In genomic region chr1:243454328-243454997, GRCh38 we compare ENCODE assay signal across 22 cellular contexts.
A peak's percentile ranks its signal among the peaks of the same experiment; 100 is the strongest.
DNase-seq lines count a peak whose midpoint lies in the region; ATAC-seq and TF ChIP-seq lines count a peak whose summit lies in the region.
"Had no signal": no experiment of that assay in that cellular context is flagged by ENCODE, and none has a peak within 500 bp of the region (broad histone marks: within the 10 kb centered on the region; RNA-seq: fewer than 3 reads in every experiment).

No MANE protein-coding gene starts in this region.

- in situ Hi-C loops in mammary epithelial cell (cut with MboI; ENCODE audit: low sequenced_read_pairs in 2 of 2), result no loop called here

- no peaks in the 10 kb centered on the region for H3K4me1 Mint-ChIP-seq in MCF 10A (ENCODE audit: insufficient read depth, unreplicated experiment)
- H3K4me1 Mint-ChIP-seq in endodermal cell, result no peaks in the 10 kb centered on the region
- H3K4me1 Mint-ChIP-seq: CD4-positive, CD25-positive, alpha-beta regulatory T cell had no signal

- no peak overlapping the region for H3K4me3 Mint-ChIP-seq in MCF 10A (ENCODE audit: unreplicated experiment)
- no peak overlapping the region for H3K4me3 Mint-ChIP-seq in endodermal cell
- H3K4me3 Mint-ChIP-seq: CD4-positive, CD25-positive, alpha-beta regulatory T cell had no signal

- H3K27me3 ChIP-seq in breast epithelium (no peaks in the 10 kb centered on the region), mammary epithelial cell (ENCODE audit: insufficient read depth, low read length) (no peaks in the 10 kb centered on the region), endodermal cell (ENCODE audit: control insufficient read depth, insufficient read depth, low read length, poor library complexity, severe bottlenecking) (no peaks in the 10 kb centered on the region), dorsolateral prefrontal cortex (no peaks in the 10 kb centered on the region)
- H3K27me3 ChIP-seq: BE2C, Peyer's patch, SJSA1 had no signal

- H3K36me3 Mint-ChIP-seq in MCF 10A (ENCODE audit: insufficient read depth, unreplicated experiment), result peaks cover 40% of the 10 kb centered on the region
- H3K36me3 Mint-ChIP-seq in endodermal cell (ENCODE audit: low read depth), result no peaks in the 10 kb centered on the region

- H2AFZ ChIP-seq in mammary epithelial cell (ENCODE audit: low read depth, low read length), result peak overlapping the region; percentile 56

- H3K9me3 Mint-ChIP-seq in MCF 10A (ENCODE audit: unreplicated experiment), result no peaks in the 10 kb centered on the region
- no peaks in the 10 kb centered on the region for H3K9me3 Mint-ChIP-seq in endodermal cell
- H3K9me3 Mint-ChIP-seq: CD4-positive, CD25-positive, alpha-beta regulatory T cell had no signal

- no peaks in the 10 kb centered on the region for H3K79me2 ChIP-seq in mammary epithelial cell (ENCODE audit: insufficient read depth, low read length)

- intact Hi-C loops in MCF 10A (cut with micrococcal nuclease) (no loop called here), breast epithelium (cut with DNase I; ENCODE audit: low total_unique reads) (no loop called here), mammary epithelial cell (cut with micrococcal nuclease) (no loop called here), dorsolateral prefrontal cortex (cut with DNase I) (loop anchor here in 1 of 2 donors (5.0 kb wide), 1 partner anchor 37 kb away; no protein-coding TSS in a partner anchor)

- H3K27ac ChIP-seq in breast epithelium (no peak overlapping the region), mammary epithelial cell (ENCODE audit: insufficient read depth, low read depth, low read length) (no peak overlapping the region), endodermal cell (ENCODE audit: low read depth, low read length) (no peak overlapping the region), dorsolateral prefrontal cortex (peak overlapping the region in 26 of 59 donors; percentile 1 to 71 (median 32))
- H3K27ac ChIP-seq: Peyer's patch, SJSA1 had no signal

- POLR2A ChIA-PET in MCF 10A (lab: Yijun Ruan, JAX), result no interaction called here

- no peak for DNase-seq in MCF 10A (ENCODE audit: unreplicated experiment)
- no peak for DNase-seq in breast epithelium (ENCODE audit: low spot score in 2 of 2)
- DNase-seq in mammary epithelial cell, result peak; percentile 29
- DNase-seq in left lobe of liver (ENCODE audit: low spot score), result peak; percentile 81
- DNase-seq in endodermal cell, result no peak
- DNase-seq in dorsolateral prefrontal cortex, result no peak
- DNase-seq in SK-N-DZ (ENCODE audit: low spot score), result no peak
- DNase-seq in activated CD8-positive, alpha-beta memory T cell treated with anti-CD3 and anti-CD28 coated beads for 24 hours, result no peak
- DNase-seq: BE2C; CD4-positive, CD25-positive, alpha-beta regulatory T cell; COR-L47; DMS153; GDM1; NCI-H1417; NCI-H1930; NCI-H446 treated with DMSO at 0.1 percent for 48 hours; NCI-H748 treated with DMSO at 0.1 percent for 48 hours; NK-92 treated with Interleukin-12 subunit alpha and Interleukin-12 subunit beta, amount 100 ng/mL, for 24 hours; Peyer's patch had no signal

- H3K9ac ChIP-seq in mammary epithelial cell (ENCODE audit: insufficient read depth, low read length) (no peak overlapping the region), endodermal cell (ENCODE audit: extremely low read depth, low read length, poor library complexity, severe bottlenecking) (no peak overlapping the region)

- no peaks in the 10 kb centered on the region for H3K4me1 ChIP-seq in breast epithelium
- H3K4me1 ChIP-seq in mammary epithelial cell (ENCODE audit: insufficient read depth, low read length), result peaks cover 8% of the 10 kb centered on the region
- no peaks in the 10 kb centered on the region for H3K4me1 ChIP-seq in endodermal cell (ENCODE audit: control insufficient read depth, insufficient read depth, low read length)
- H3K4me1 ChIP-seq: BE2C, Peyer's patch, SJSA1 had no signal

- H3K27me3 Mint-ChIP-seq in MCF 10A (ENCODE audit: insufficient read depth, unreplicated experiment) (no peaks in the 10 kb centered on the region), endodermal cell (ENCODE audit: insufficient read depth) (no peaks in the 10 kb centered on the region)
- H3K27me3 Mint-ChIP-seq: CD4-positive, CD25-positive, alpha-beta regulatory T cell had no signal

- TF ChIP-seq POLR2A in breast epithelium (IDR thresholded peaks at IDR 0.05), result no peak

- no peak for TF ChIP-seq CTCF in MCF 10A (IDR thresholded peaks at IDR 0.05; ENCODE audit: unreplicated experiment)
- TF ChIP-seq CTCF in breast epithelium (IDR thresholded peaks at IDR 0.05), result no peak
- no peak for TF ChIP-seq CTCF in mammary epithelial cell (conservative IDR thresholded peaks at IDR 0.05 in 1 of 2, IDR thresholded peaks at IDR 0.05 in 1 of 2; ENCODE audit: extremely low read depth in 1 of 2, insufficient read depth in 1 of 2, low read depth in 1 of 2, low read length in 2 of 2)
- no peak for TF ChIP-seq CTCF in endodermal cell (conservative IDR thresholded peaks at IDR 0.05)
- no peak for TF ChIP-seq CTCF in dorsolateral prefrontal cortex (IDR thresholded peaks at IDR 0.05 in 54 of 56, conservative IDR thresholded peaks at IDR 0.05 in 2 of 56; ENCODE audit: low read depth in 1 of 56, partially characterized antibody in 56 of 56)

- no peak overlapping the region for H3K4me2 ChIP-seq in mammary epithelial cell (ENCODE audit: insufficient read depth, low read depth, low read length)

- dilution Hi-C loops in mammary epithelial cell (cut with HindIII; ENCODE audit: low sequenced_read_pairs), result no loop called here

- BruUV-seq in MCF 10A (replicated peaks; lab: Mats Ljungman, UMichigan) (no TSS peak), mammary epithelial cell (replicated peaks; lab: Mats Ljungman, UMichigan) (no TSS peak)

- H3K36me3 ChIP-seq in breast epithelium, result no peaks in the 10 kb centered on the region
- H3K36me3 ChIP-seq in mammary epithelial cell (ENCODE audit: insufficient read depth, low read length), result no peaks in the 10 kb centered on the region
- no peaks in the 10 kb centered on the region for H3K36me3 ChIP-seq in endodermal cell (ENCODE audit: control insufficient read depth, insufficient read depth, low read length)
- H3K36me3 ChIP-seq: BE2C, Peyer's patch, SJSA1 had no signal

- H4K20me1 ChIP-seq in mammary epithelial cell (ENCODE audit: insufficient read depth, low read length), result no peaks in the 10 kb centered on the region

- H3K27ac Mint-ChIP-seq in MCF 10A (ENCODE audit: low read depth, unreplicated experiment) (peak overlapping the region; percentile 62), endodermal cell (no peak overlapping the region)
- H3K27ac Mint-ChIP-seq: CD4-positive, CD25-positive, alpha-beta regulatory T cell had no signal

- no peak overlapping the region for H3K4me3 ChIP-seq in breast epithelium
- H3K4me3 ChIP-seq in mammary epithelial cell (replicated peaks in 1 of 3; ENCODE audit: insufficient read depth in 1 of 3, low read depth in 2 of 3, low read length in 3 of 3), result no peak overlapping the region
- H3K4me3 ChIP-seq in endodermal cell (ENCODE audit: low read length), result no peak overlapping the region
- no peak overlapping the region for H3K4me3 ChIP-seq in dorsolateral prefrontal cortex
- H3K4me3 ChIP-seq: K562, Peyer's patch, SJSA1 had no signal

- ATAC-seq in left lobe of liver, result peak; percentile 72
- ATAC-seq: HCT116, K562 had no signal

- H3K9me3 ChIP-seq in breast epithelium, result no peaks in the 10 kb centered on the region
- no peaks in the 10 kb centered on the region for H3K9me3 ChIP-seq in mammary epithelial cell (replicated peaks; ENCODE audit: insufficient read depth, low read length)
- H3K9me3 ChIP-seq in endodermal cell (ENCODE audit: control insufficient read depth, low read length), result no peaks in the 10 kb centered on the region
- H3K9me3 ChIP-seq: BE2C, Peyer's patch, SJSA1 had no signal

- CTCF ChIA-PET in MCF 10A (lab: Yijun Ruan, JAX) (interaction anchor here (0.6 kb wide), 3 partner anchors 107 to 815 kb away, joined by 3 read pairs; no protein-coding TSS in a partner anchor), mammary epithelial cell (lab: Charles Lee; ENCODE audit: low non-redundant PET) (no interaction called here)

- WGBS in mammary epithelial cell (ENCODE audit: low coverage, missing lambda C conversion rate), result 69% methylated on average over 17 of the region's 17 CpGs
- WGBS in endodermal cell (ENCODE audit: insufficient coverage in 1 of 2, insufficient read length in 1 of 2), 2 experiments, result 94% methylated on average over 9 to 17 of the region's 17 CpGs

Comparison
In these comparisons a context has a peak if more than half of its experiments do, and no peak if none do; other contexts are left out.
1. DNase-seq: peak in mammary epithelial cell (single experiment) and left lobe of liver (single experiment); none in MCF 10A (single experiment), breast epithelium (0 of 2), endodermal cell (single experiment), dorsolateral prefrontal cortex (0 of 10), SK-N-DZ (single experiment) and activated CD8-positive, alpha-beta memory T cell treated with anti-CD3 and anti-CD28 coated beads for 24 hours (single experiment).